ENCODE assay signal across 8 cellular contexts in genomic region chr12:111024205-111024794, GRCh38. TPM values are rescaled to one million over a fixed set of nuclear protein-coding genes. Genes with fewer than 3 reads are reported as not detected.
A peak's percentile ranks its signal among the peaks of the same experiment; 100 is the strongest.
DNase-seq lines count a peak whose midpoint lies in the region; ATAC-seq, FAIRE-seq and TF ChIP-seq lines count a peak whose summit lies in the region.

No MANE protein-coding gene starts in this region.

- no peaks in the 10 kb centered on the region for H3K36me3 ChIP-seq in H1 (ENCODE audit: control insufficient read depth in 2 of 4, insufficient read depth in 4 of 4, low read length in 3 of 4)
- no peaks in the 10 kb centered on the region for H3K36me3 ChIP-seq in transverse colon

- no peak overlapping the region for H3K4me2 ChIP-seq in H1 (ENCODE audit: insufficient read depth in 1 of 2, low read depth in 2 of 2, low read length in 2 of 2)

- H3K79me2 ChIP-seq in H1 (ENCODE audit: control insufficient read depth in 1 of 2, insufficient read depth in 2 of 2, low read length in 2 of 2), result no peaks in the 10 kb centered on the region

- no peak overlapping the region for H3K4me3 Mint-ChIP-seq in natural killer cell treated with Interleukin-12 subunit alpha and Interleukin-12 subunit beta and Interleukin-15 and Interleukin-18, amount 100 ng/mL, for 72 hours

- H3K27ac Mint-ChIP-seq in natural killer cell treated with Interleukin-12 subunit alpha and Interleukin-12 subunit beta and Interleukin-15 and Interleukin-18, amount 100 ng/mL, for 72 hours, result no peak overlapping the region

- no peak overlapping the region for H3K23ac ChIP-seq in H1 (ENCODE audit: insufficient read length)

- no peak overlapping the region for H2AFZ ChIP-seq in H1 (ENCODE audit: low read length)

- no peak overlapping the region for H2BK5ac ChIP-seq in H1 (ENCODE audit: low read depth, low read length)

- no peak overlapping the region; the same call in 1 of the 2 replicates for H3K18ac ChIP-seq in H1 (ENCODE audit: extremely low read depth, low read length)

- TF ChIP-seq RAD21 in H1 (IDR thresholded peaks at IDR 0.05 in 1 of 2, conservative IDR thresholded peaks at IDR 0.05 in 1 of 2; ENCODE audit: low read depth in 2 of 2, low read length in 2 of 2), result peak; percentile 95 to 97

- H3K27me3 ChIP-seq in H1 (replicated peaks in 1 of 4; ENCODE audit: control insufficient read depth in 3 of 4, extremely low read depth in 1 of 4, insufficient read depth in 3 of 4, low read length in 3 of 4) (peaks cover 0 to 2% (median 0%) of the 10 kb centered on the region in 4 experiments; a peak in 3 of 7 replicates), transverse colon (peaks cover 50% of the 10 kb centered on the region)

- peak; percentile 55 for FAIRE-seq in H1 (lab: Jason Lieb, UNC)

- H2AK5ac ChIP-seq in H1 (ENCODE audit: low read depth, low read length), result peak overlapping the region; percentile 75; the same call in 1 of the 2 replicates

- ATAC-seq in natural killer cell treated with Interleukin-12 subunit alpha and Interleukin-12 subunit beta and Interleukin-15 and Interleukin-18, amount 100 ng/mL, for 72 hours, result peak; percentile 51 to 65

- H3K23me2 ChIP-seq in H1 (ENCODE audit: low read depth, low read length), result no peaks in the 10 kb centered on the region

- H3K9me3 Mint-ChIP-seq in natural killer cell treated with Interleukin-12 subunit alpha and Interleukin-12 subunit beta and Interleukin-15 and Interleukin-18, amount 100 ng/mL, for 72 hours, result no peaks in the 10 kb centered on the region

- no peak for TF ChIP-seq POLR2A in H1 (IDR thresholded peaks at IDR 0.05; ENCODE audit: control extremely low read depth in 1 of 2, low read depth in 2 of 2, low read length in 2 of 2)
- TF ChIP-seq POLR2A in transverse colon (IDR thresholded peaks at IDR 0.05), result no peak

- TF ChIP-seq EP300 in H1 (IDR thresholded peaks at IDR 0.05; ENCODE audit: borderline replicate concordance in 1 of 2, low read depth in 2 of 2, low read length in 2 of 2) (no peak), transverse colon (IDR thresholded peaks at IDR 0.05; ENCODE audit: low read depth) (no peak)

- H3K79me1 ChIP-seq in H1 (ENCODE audit: low read depth, low read length), result no peaks in the 10 kb centered on the region

- H3K9me3 ChIP-seq in H1 (ENCODE audit: insufficient read depth in 2 of 2, low read depth in 1 of 2, low read length in 1 of 2) (no peaks in the 10 kb centered on the region), transverse colon (no peaks in the 10 kb centered on the region)

- TF ChIP-seq CTCF in H1 (IDR thresholded peaks at IDR 0.05; ENCODE audit: control extremely low read depth in 1 of 3, insufficient read depth in 1 of 3, low read depth in 1 of 3, low read length in 3 of 3) (peak; percentile 83 to 97 (median 93)), transverse colon (IDR thresholded peaks at IDR 0.05) (peak; percentile 60 to 71 (median 68))

- peak overlapping the region; percentile 65 for H3K4ac ChIP-seq in H1 (replicated peaks; ENCODE audit: insufficient read length, low read depth, low read length)

- H3K56ac ChIP-seq in H1 (replicated peaks; ENCODE audit: insufficient read length, low read depth, low read length), result no peak overlapping the region

- in situ Hi-C loops in transverse colon (cut with MboI; ENCODE audit: low pct_ligation_motif_present in 1 of 4, low pct_unique_long_range_greater_than_20kb in 1 of 4, low sequenced_read_pairs in 3 of 4), result loop anchor here in 2 of 4 donors (10.0 to 25.0 kb wide), 2 partner anchors 288 to 291 kb away; no protein-coding TSS in a partner anchor

- H4K20me1 ChIP-seq in H1 (replicated peaks in 1 of 2; ENCODE audit: control insufficient read depth in 1 of 2, insufficient read depth in 2 of 2, low read length in 2 of 2), result no peaks in the 10 kb centered on the region

- H3K27me3 Mint-ChIP-seq in natural killer cell treated with Interleukin-12 subunit alpha and Interleukin-12 subunit beta and Interleukin-15 and Interleukin-18, amount 100 ng/mL, for 72 hours, result peaks cover 28 to 30% of the 10 kb centered on the region in 2 donors

- H2BK12ac ChIP-seq in H1 (ENCODE audit: low read depth, low read length), result peak overlapping the region; percentile 75; the same call in 1 of the 2 replicates

- H3K27ac ChIP-seq in H1 (ENCODE audit: low read depth, low read length) (no peak overlapping the region), transverse colon (no peak overlapping the region)

- H3K4me1 ChIP-seq in H1 (replicated peaks in 1 of 4; ENCODE audit: control insufficient read depth in 3 of 4, insufficient read depth in 4 of 4, low read length in 3 of 4), result no peaks in the 10 kb centered on the region; a peak in 2 of 7 replicates
- H3K4me1 ChIP-seq in transverse colon, result no peaks in the 10 kb centered on the region

- H4K8ac ChIP-seq in H1 (ENCODE audit: extremely low read depth, insufficient read depth, low read length), result no peak overlapping the region

- no peak overlapping the region for H3K9ac ChIP-seq in H1 (replicated peaks in 1 of 4; ENCODE audit: extremely low read depth in 1 of 4, low read depth in 3 of 4, low read length in 3 of 4)

- no peak overlapping the region for H2BK120ac ChIP-seq in H1 (replicated peaks; ENCODE audit: low read depth, low read length)

- H4K5ac ChIP-seq in H1 (ENCODE audit: insufficient read length, low read depth, low read length), result no peak overlapping the region

- CTCF ChIA-PET in H1 (lab: Charles Lee; ENCODE audit: partially characterized antibody), result interaction anchor here (0.7 to 5.5 kb wide), 38 partner anchors 8 to 1083 kb away, joined by 3 to 46 read pairs (median 4); no protein-coding TSS in a partner anchor

- DNase-seq in NOMO-1 (lab: John Stamatoyannopoulos, UW; ENCODE audit: unreplicated experiment in 2 of 2), result peak; percentile 17 to 36
- DNase-seq in NOMO-1 treated with dmso at 0.1 percent for 144 hours (lab: John Stamatoyannopoulos, UW; ENCODE audit: unreplicated experiment), result no peak
- DNase-seq in NCI-H1694 treated with DMSO at 0.1 percent for 48 hours (lab: John Stamatoyannopoulos, UW), result peak; percentile 16
- DNase-seq in activated CD4-positive, alpha-beta T cell treated with anti-CD3 and anti-CD28 coated beads, Interleukin-2, amount 50 U/mL, for 4 hours, result peak; percentile 25 to 35
- DNase-seq in H1 (ENCODE audit: low read depth in 1 of 2, low spot score in 2 of 2), result peak in 1 of 2 experiments; percentile 90
- no peak for DNase-seq in natural killer cell treated with Interleukin-12 subunit alpha and Interleukin-12 subunit beta and Interleukin-15 and Interleukin-18, amount 100 ng/mL, for 72 hours (ENCODE audit: low spot score)
- peak; percentile 48 for DNase-seq in transverse colon
- no peak for DNase-seq in NCI-H510A (lab: John Stamatoyannopoulos, UW)

- 0 out of 2 replicates have a peak overlapping the region, but pooled peaks have one; percentile 61 for H2BK20ac ChIP-seq in H1 (ENCODE audit: low read length)

- H2BK15ac ChIP-seq in H1 (ENCODE audit: low read length), result peak overlapping the region; percentile 99

- H4K91ac ChIP-seq in H1 (replicated peaks; ENCODE audit: insufficient read length, low read length), result no peak overlapping the region

- no peak overlapping the region for H3K14ac ChIP-seq in H1 (ENCODE audit: insufficient read length)

- intact Hi-C loops in transverse colon (cut with DNase I; ENCODE audit: low total_unique reads), result loop anchor here (5.0 kb wide), 1 partner anchor 283 kb away; no protein-coding TSS in a partner anchor

- H3K4me3 ChIP-seq in H1 (ENCODE audit: extremely low read depth in 1 of 4, insufficient read depth in 2 of 4, low read depth in 3 of 4, low read length in 4 of 4), result no peak overlapping the region
- no peak overlapping the region for H3K4me3 ChIP-seq in transverse colon

- 16% methylated on average over 8 of the region's 8 CpGs; no CpG with 5 or more reads in 1 of the 2 experiments for WGBS in H1 (ENCODE audit: extremely low coverage in 1 of 2, insufficient coverage in 1 of 2, insufficient read length in 1 of 2, insufficient replicate concordance in 2 of 2, low coverage in 1 of 2, low lambda C conversion rate in 2 of 2, missing lambda C conversion rate in 1 of 2), 2 experiments
- whole genome bisulfite sequencing in transverse colon (ENCODE audit: low coverage in 1 of 2), 2 donors, result 12% methylated on average over 8 of the region's 8 CpGs; no CpG with 5 or more reads in 1 of the 2 donors

- POLR2A ChIA-PET in H1 (lab: Charles Lee; ENCODE audit: partially characterized antibody), result interaction anchor here (1.0 kb wide), 1 partner anchor 9 kb away, joined by 4 read pairs; no protein-coding TSS in a partner anchor

- peaks cover 0 to 3% of the 10 kb centered on the region in 2 donors for H3K4me1 Mint-ChIP-seq in natural killer cell treated with Interleukin-12 subunit alpha and Interleukin-12 subunit beta and Interleukin-15 and Interleukin-18, amount 100 ng/mL, for 72 hours (ENCODE audit: low read depth in 2 of 2)

- no peaks in the 10 kb centered on the region for H3K36me3 Mint-ChIP-seq in natural killer cell treated with Interleukin-12 subunit alpha and Interleukin-12 subunit beta and Interleukin-15 and Interleukin-18, amount 100 ng/mL, for 72 hours

TF ChIP-seq in H1, 55 proteins besides CTCF, POLR2A, EP300 and RAD21:
- 0 out of 2 replicates have a peak, but pooled peaks have one; percentile 14 for TF ChIP-seq YY1 (IDR thresholded peaks at IDR 0.05; ENCODE audit: low read depth, low read length)
- no peak for TF ChIP-seq BCL11A (IDR thresholded peaks at IDR 0.05; ENCODE audit: low read depth in 2 of 2, low read length in 2 of 2)

RNA-seq across cellular contexts. Expression of gene CUX2, which starts 9.7 kb away (rescaled TPM):
- total RNA-seq in H1 (2021; fragmentation: NEBNext Ultra II Directional; extraction: Animal tissue kit (Norgen Biotek cat#: 25700)), result 4.8 and 6.5 TPM in 2 replicates
- polyA plus RNA-seq in H1 (2011; rRNA removed), result 1.8 and 2.7 TPM in 2 replicates
- 2.0 TPM for polyA plus RNA-seq in H1 (2011; cell fraction: cytosol; rRNA removed)
- polyA plus RNA-seq in H1 (2011; cell fraction: nucleus; rRNA removed), result 4.0 TPM
- 3.9 to 4.3 TPM (median 4.1 TPM) in 4 replicates for polyA plus RNA-seq in H1 (2012, experiment 1 of 2)
- 1.4 TPM for polyA plus RNA-seq in H1 (2012, experiment 2 of 2)
- 2.7 TPM for polyA plus RNA-seq in H1 (2013, experiment 1 of 2)
- polyA plus RNA-seq in H1 (2013, experiment 2 of 2), result 2.2 TPM
- 2.3 and 2.6 TPM in 2 replicates for polyA minus RNA-seq in H1 (2011; rRNA and poly(A)+ RNA removed)
- polyA minus RNA-seq in H1 (2011; cell fraction: cytosol; rRNA and poly(A)+ RNA removed), result 2.6 TPM
- polyA minus RNA-seq in H1 (2011; cell fraction: nucleus; rRNA and poly(A)+ RNA removed), result 5.4 TPM
- not detected for total RNA-seq in natural killer cell treated with Interleukin-12 subunit alpha and Interleukin-12 subunit beta and Interleukin-15 and Interleukin-18, amount 100 ng/mL, for 72 hours
- under 1 TPM in 3 of 4 donors, not detected in 1; under 0.01 to 0.20 (median 0.16) TPM for total RNA-seq in transverse colon

Comparison
In these comparisons a context has a peak if more than half of its experiments do, and no peak if none do; other contexts are left out.
1. DNase-seq: peak in NOMO-1 (2 of 2), NCI-H1694 treated with DMSO at 0.1 percent for 48 hours (single experiment), activated CD4-positive, alpha-beta T cell treated with anti-CD3 and anti-CD28 coated beads, Interleukin-2, amount 50 U/mL, for 4 hours (2 of 2) and transverse colon (single experiment); none in NOMO-1 treated with dmso at 0.1 percent for 144 hours (single experiment), natural killer cell treated with Interleukin-12 subunit alpha and Interleukin-12 subunit beta and Interleukin-15 and Interleukin-18, amount 100 ng/mL, for 72 hours (single experiment) and NCI-H510A (single experiment).